Comparison of ENCODE assay signal across 9 cellular contexts in the genomic region with DNA sequence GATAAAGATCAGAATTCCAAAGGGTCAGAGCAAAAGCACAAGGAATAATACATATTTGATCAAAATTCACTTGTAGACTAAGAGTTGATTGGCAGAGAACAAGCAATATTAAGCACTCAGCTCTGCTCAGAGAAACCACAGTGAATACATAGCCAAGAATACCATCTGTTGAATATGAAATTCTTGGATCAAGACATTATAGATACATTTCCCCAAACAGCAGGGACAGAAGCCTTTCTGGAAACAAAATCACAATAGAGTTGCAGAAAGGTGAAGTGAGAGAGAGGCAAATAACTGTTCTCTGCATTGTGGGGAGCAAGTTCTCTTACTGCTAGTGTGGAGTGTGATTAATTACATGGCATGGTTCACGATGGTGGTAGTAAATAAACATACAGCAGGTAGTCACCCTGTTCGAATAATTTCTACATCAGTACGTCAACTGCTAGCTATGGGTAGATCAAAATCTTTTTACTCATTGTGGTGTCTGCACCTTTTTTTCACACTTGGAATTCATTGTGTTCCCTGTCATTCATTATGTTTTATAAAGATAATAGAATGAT.
"Had no signal": no experiment of that assay in that cellular context is flagged by ENCODE, and none has a peak within 500 bp of the region (broad histone marks: within the 10 kb centered on the region; RNA-seq: fewer than 3 reads in every experiment).

No MANE protein-coding gene starts in this region.

- H3K9me3 ChIP-seq: psoas muscle had no signal

- ATAC-seq: psoas muscle, sciatic nerve had no signal

- H3K27ac ChIP-seq: psoas muscle had no signal

- DNase-seq: activated B cell treated with CpG ODN at 0.5 μM for 24 hours; activated CD4-positive, alpha-beta T cell treated with anti-CD3 and anti-CD28 coated beads, Interleukin-2, amount 10 ng/mL, durations not matched to agents 24 days and 14 days; activated naive CD4-positive, alpha-beta T cell treated with anti-CD3 and anti-CD28 coated beads, Interleukin-2, amount 50 U/mL, for 16 hours; amniotic stem cell; hippocampal formation; psoas muscle; stimulated activated CD4-positive, alpha-beta T cell treated with anti-CD3 and anti-CD28 coated beads, Interleukin-2, amount 100 ng/mL, for 48 hours; stimulated activated naive CD4-positive, alpha-beta T cell treated with Interleukin-2 at 50 U/mL for 16 hours had no signal

- H3K4me3 ChIP-seq: psoas muscle had no signal

- H3K4me1 ChIP-seq: psoas muscle had no signal
